In the genomic region with DNA sequence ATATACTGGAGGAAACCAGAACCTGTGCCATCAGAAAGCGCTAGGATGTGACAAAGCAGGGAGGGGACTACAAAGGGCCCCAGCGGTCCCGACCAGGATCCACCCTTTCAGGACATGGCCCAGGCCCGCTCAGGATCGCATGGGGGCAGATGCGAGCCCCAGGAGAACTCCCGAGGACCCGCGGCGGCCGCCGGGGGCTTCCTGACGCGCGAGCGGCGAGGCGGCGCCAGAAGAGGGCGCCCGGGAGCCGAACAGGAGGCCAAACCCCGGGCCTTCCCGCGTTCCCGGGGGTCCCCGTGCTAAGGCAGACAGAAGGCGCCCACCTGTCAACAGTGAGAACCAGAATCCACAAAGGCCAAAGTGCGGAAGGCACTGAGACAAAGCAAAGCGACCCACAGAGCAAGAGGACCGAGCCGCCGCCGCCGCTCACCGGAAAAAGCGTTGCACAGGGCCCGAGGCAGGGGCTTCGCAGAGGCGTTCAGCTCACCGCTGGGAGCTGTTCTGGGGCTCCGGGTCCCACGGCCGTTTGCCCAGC, we compare ENCODE assay signal across 7 cellular contexts. TPM values are rescaled to one million over a fixed set of nuclear protein-coding genes. Genes with fewer than 3 reads are reported as not detected.
A peak's percentile ranks its signal among the peaks of the same experiment; 100 is the strongest.
DNase-seq lines count a peak whose midpoint lies in the region; ATAC-seq and TF ChIP-seq lines count a peak whose summit lies in the region.

No MANE protein-coding gene starts in this region.

- 2% methylated on average over 44 of the region's 44 CpGs for WGBS in liver

- H3K36me3 ChIP-seq in liver (ENCODE audit: control insufficient read depth in 4 of 4, insufficient read depth in 3 of 4, low read depth in 1 of 4, low read length in 3 of 4), result no peaks in the 10 kb centered on the region

- TF ChIP-seq CTCF in GM12873 (IDR thresholded peaks at IDR 0.05; ENCODE audit: insufficient read depth, low read depth, low read length, missing control alignments) (peak; percentile 71), liver (IDR thresholded peaks at IDR 0.05; ENCODE audit: low read depth, low read length, missing input control) (peak; percentile 47)

- peak; percentile 76 for DNase-seq in NCI-H1092 (lab: John Stamatoyannopoulos, UW)
- DNase-seq in activated CD4-positive, CD25-positive, alpha-beta regulatory T cell (lab: John Stamatoyannopoulos, UW), result peak; percentile 36 to 56 (median 44)
- peak; percentile 52 to 53 for DNase-seq in central memory CD8-positive, alpha-beta T cell (ENCODE audit: low spot score in 2 of 2)
- DNase-seq in stimulated activated CD4-positive, alpha-beta T cell treated with anti-CD3 and anti-CD28 coated beads, Interleukin-4, amount 100 ng/mL, for 24 hours, result peak; percentile 64
- DNase-seq in NCI-H1048 (lab: John Stamatoyannopoulos, UW), result no peak

- no peaks in the 10 kb centered on the region for H3K27me3 Mint-ChIP-seq in central memory CD8-positive, alpha-beta T cell

- no peaks in the 10 kb centered on the region for H3K4me1 ChIP-seq in liver (ENCODE audit: control insufficient read depth in 4 of 4, insufficient read depth in 4 of 4, low read length in 3 of 4)

- peak overlapping the region; percentile 76 for H3K4me3 Mint-ChIP-seq in central memory CD8-positive, alpha-beta T cell

- H3K27ac ChIP-seq in liver (ENCODE audit: low read depth in 1 of 2, low read length in 2 of 2), result peak overlapping the region in 1 of 2 donors; percentile 42

- no peaks in the 10 kb centered on the region for H3K36me3 Mint-ChIP-seq in central memory CD8-positive, alpha-beta T cell (ENCODE audit: insufficient read depth)

- ATAC-seq in central memory CD8-positive, alpha-beta T cell (replicated peaks; ENCODE audit: extremely low read depth, poor library complexity, severe bottlenecking), result peak; percentile 71

- H3K4me1 Mint-ChIP-seq in central memory CD8-positive, alpha-beta T cell, result peaks cover 29% of the 10 kb centered on the region

- H3K27ac Mint-ChIP-seq in central memory CD8-positive, alpha-beta T cell (ENCODE audit: low read depth), result peak overlapping the region; percentile 99

- H3K4me3 ChIP-seq in liver (ENCODE audit: low read depth in 1 of 3, low read length in 3 of 3), result peak overlapping the region in 1 of 3 donors; percentile 49

- no peaks in the 10 kb centered on the region for H3K9me3 Mint-ChIP-seq in central memory CD8-positive, alpha-beta T cell

- H3K9me3 ChIP-seq in liver (ENCODE audit: control insufficient read depth in 4 of 4, low read length in 3 of 4), result no peaks in the 10 kb centered on the region

- H3K9ac ChIP-seq in liver (ENCODE audit: low read depth in 1 of 2, low read length in 2 of 2), result peak overlapping the region in 1 of 2 donors; percentile 53

- H3K27me3 ChIP-seq in liver (ENCODE audit: control insufficient read depth in 4 of 4, insufficient read depth in 4 of 4, low read length in 3 of 4), result no peaks in the 10 kb centered on the region

- TF ChIP-seq RAD21 in liver (IDR thresholded peaks at IDR 0.05), result peak; percentile 62 to 75

TF ChIP-seq in liver, 16 proteins besides CTCF, POLR2A, EP300 and RAD21:
- TF ChIP-seq GABPA (IDR thresholded peaks at IDR 0.05 in 1 of 2, conservative IDR thresholded peaks at IDR 0.05 in 1 of 2), result no peak
- no peak for TF ChIP-seq RXRA (IDR thresholded peaks at IDR 0.05)
- TF ChIP-seq, protein P1, sequence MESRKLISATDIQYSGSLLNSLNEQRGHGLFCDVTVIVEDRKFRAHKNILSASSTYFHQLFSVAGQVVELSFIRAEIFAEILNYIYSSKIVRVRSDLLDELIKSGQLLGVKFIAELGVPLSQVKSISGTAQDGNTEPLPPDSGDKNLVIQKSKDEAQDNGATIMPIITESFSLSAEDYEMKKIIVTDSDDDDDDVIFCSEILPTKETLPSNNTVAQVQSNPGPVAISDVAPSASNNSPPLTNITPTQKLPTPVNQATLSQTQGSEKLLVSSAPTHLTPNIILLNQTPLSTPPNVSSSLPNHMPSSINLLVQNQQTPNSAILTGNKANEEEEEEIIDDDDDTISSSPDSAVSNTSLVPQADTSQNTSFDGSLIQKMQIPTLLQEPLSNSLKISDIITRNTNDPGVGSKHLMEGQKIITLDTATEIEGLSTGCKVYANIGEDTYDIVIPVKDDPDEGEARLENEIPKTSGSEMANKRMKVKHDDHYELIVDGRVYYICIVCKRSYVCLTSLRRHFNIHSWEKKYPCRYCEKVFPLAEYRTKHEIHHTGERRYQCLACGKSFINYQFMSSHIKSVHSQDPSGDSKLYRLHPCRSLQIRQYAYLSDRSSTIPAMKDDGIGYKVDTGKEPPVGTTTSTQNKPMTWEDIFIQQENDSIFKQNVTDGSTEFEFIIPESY (IDR thresholded peaks at IDR 0.05), result no peak
- TF ChIP-seq FOXA1 (IDR thresholded peaks at IDR 0.05), result no peak
- no peak for TF ChIP-seq EGR1 (IDR thresholded peaks at IDR 0.05; ENCODE audit: low read depth in 2 of 2)
- no peak for TF ChIP-seq JUND (IDR thresholded peaks at IDR 0.05)
- TF ChIP-seq HNF4G (IDR thresholded peaks at IDR 0.05), result no peak
- TF ChIP-seq FOXA2 (IDR thresholded peaks at IDR 0.05), result no peak
- TF ChIP-seq NR2F2 (IDR thresholded peaks at IDR 0.05), result no peak
- TF ChIP-seq, protein P2, sequence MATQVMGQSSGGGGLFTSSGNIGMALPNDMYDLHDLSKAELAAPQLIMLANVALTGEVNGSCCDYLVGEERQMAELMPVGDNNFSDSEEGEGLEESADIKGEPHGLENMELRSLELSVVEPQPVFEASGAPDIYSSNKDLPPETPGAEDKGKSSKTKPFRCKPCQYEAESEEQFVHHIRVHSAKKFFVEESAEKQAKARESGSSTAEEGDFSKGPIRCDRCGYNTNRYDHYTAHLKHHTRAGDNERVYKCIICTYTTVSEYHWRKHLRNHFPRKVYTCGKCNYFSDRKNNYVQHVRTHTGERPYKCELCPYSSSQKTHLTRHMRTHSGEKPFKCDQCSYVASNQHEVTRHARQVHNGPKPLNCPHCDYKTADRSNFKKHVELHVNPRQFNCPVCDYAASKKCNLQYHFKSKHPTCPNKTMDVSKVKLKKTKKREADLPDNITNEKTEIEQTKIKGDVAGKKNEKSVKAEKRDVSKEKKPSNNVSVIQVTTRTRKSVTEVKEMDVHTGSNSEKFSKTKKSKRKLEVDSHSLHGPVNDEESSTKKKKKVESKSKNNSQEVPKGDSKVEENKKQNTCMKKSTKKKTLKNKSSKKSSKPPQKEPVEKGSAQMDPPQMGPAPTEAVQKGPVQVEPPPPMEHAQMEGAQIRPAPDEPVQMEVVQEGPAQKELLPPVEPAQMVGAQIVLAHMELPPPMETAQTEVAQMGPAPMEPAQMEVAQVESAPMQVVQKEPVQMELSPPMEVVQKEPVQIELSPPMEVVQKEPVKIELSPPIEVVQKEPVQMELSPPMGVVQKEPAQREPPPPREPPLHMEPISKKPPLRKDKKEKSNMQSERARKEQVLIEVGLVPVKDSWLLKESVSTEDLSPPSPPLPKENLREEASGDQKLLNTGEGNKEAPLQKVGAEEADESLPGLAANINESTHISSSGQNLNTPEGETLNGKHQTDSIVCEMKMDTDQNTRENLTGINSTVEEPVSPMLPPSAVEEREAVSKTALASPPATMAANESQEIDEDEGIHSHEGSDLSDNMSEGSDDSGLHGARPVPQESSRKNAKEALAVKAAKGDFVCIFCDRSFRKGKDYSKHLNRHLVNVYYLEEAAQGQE (IDR thresholded peaks at IDR 0.05), result no peak
- TF ChIP-seq YY1 (IDR thresholded peaks at IDR 0.05), result no peak
- TF ChIP-seq HNF4A (conservative IDR thresholded peaks at IDR 0.05), result no peak
- TF ChIP-seq, protein P3, sequence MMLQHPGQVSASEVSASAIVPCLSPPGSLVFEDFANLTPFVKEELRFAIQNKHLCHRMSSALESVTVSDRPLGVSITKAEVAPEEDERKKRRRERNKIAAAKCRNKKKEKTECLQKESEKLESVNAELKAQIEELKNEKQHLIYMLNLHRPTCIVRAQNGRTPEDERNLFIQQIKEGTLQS (IDR thresholded peaks at IDR 0.05), result no peak
- TF ChIP-seq, protein P4, sequence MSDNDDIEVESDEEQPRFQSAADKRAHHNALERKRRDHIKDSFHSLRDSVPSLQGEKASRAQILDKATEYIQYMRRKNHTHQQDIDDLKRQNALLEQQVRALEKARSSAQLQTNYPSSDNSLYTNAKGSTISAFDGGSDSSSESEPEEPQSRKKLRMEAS (IDR thresholded peaks at IDR 0.05), result no peak
- TF ChIP-seq SP1 (IDR thresholded peaks at IDR 0.05), result no peak
TF ChIP-seq in liver: peak in this region for 0.

RNA-seq across cellular contexts. Expression of a gene that starts 7.3 kb away (rescaled TPM):
- not detected for total RNA-seq in liver
- not detected for polyA plus RNA-seq in liver

RNA-seq across cellular contexts. Expression of a gene that starts 39.2 kb away (rescaled TPM):
- total RNA-seq in liver, result 10 to 100 TPM; 11.1 to 22.0 TPM
- polyA plus RNA-seq in liver, result 1 to 10 TPM; 6.9 to 8.8 TPM

RNA-seq across cellular contexts. Expression of a gene that starts 45.7 kb away (rescaled TPM):
- not detected for total RNA-seq in liver
- polyA plus RNA-seq in liver, result not detected
